12 cellular contexts compared by ENCODE assay signal in the genomic region with DNA sequence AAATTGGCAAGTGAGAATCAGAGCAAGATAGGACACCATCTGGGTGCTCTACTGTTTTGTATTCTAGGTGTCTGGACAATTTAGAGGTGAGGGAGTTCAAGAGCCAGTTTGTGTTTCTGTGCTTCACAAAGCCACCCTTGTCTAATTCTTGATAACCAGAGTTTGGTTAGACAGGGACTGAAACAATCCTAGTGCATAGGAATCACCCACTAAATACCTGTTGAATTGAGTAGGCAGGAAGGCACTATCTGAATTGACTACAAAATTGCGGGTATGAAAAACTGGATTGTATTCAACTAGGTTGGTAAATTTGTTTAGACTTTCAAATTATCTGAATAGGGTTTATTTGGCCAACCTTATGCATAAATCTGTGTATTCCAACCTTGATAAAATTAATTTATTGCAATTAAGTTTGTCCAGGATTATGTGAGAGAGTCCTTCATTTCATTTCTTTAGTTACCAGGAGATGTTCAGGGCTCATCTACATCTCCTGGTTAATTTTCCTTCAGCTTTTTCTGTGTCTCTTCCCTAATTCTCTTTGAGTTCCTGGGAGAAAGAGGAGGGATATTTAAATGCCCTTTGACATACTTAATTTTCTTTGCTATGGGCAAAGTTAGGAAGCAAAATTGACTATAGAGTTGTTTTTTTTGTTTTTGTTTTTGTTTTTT. TPM values are rescaled to one million over a fixed set of nuclear protein-coding genes. Genes with fewer than 3 reads are reported as not detected.
DNase-seq lines count a peak whose midpoint lies in the region; ATAC-seq and TF ChIP-seq lines count a peak whose summit lies in the region.
"Had no signal": no experiment of that assay in that cellular context is flagged by ENCODE, and none has a peak within 500 bp of the region (broad histone marks: within the 10 kb centered on the region; RNA-seq: fewer than 3 reads in every experiment).

No MANE protein-coding gene starts in this region.

- H4K91ac ChIP-seq in H9 (ENCODE audit: insufficient read length, low read depth, low read length) = no peak overlapping the region

- CTCF ChIA-PET in AG04449 (lab: Yijun Ruan, JAX) = interaction anchor here (1.3 to 3.8 kb wide), 4 partner anchors 12 to 180 kb away, joined by 3 to 46 read pairs (median 11); a partner anchor contains a TSS

- no peak overlapping the region for H3K4ac ChIP-seq in H9 (ENCODE audit: low read depth, low read length)

- H3K79me1 ChIP-seq in H9 (ENCODE audit: insufficient read depth, low read depth, low read length, poor library complexity, severe bottlenecking) = no peaks in the 10 kb centered on the region

- no peak overlapping the region for H3K14ac ChIP-seq in H9 (ENCODE audit: insufficient read depth, low read length)

- H4K8ac ChIP-seq in H9 (replicated peaks; ENCODE audit: insufficient read length, low read depth, low read length) = no peak overlapping the region

- H3K56ac ChIP-seq in H9 (ENCODE audit: insufficient read length, low read depth, low read length) = no peak overlapping the region

- TF ChIP-seq CTCF in AG04449 (IDR thresholded peaks at IDR 0.05; ENCODE audit: insufficient read depth, low read length, missing control alignments) = no peak
- no peak for TF ChIP-seq CTCF in H9 (conservative IDR thresholded peaks at IDR 0.05)

- DNase-seq in AG04449 (ENCODE audit: low read depth, low spot score) (no peak), H9 (no peak), SK-N-MC (ENCODE audit: low read depth, low spot score) (no peak), hypothalamus (lab: John Stamatoyannopoulos, UW) (no peak)
- DNase-seq in activated CD4-positive, alpha-beta T cell treated with anti-CD3 and anti-CD28 coated beads for 4 hours = no peak
- DNase-seq: left colon, NCI-H1105 had no signal

- H3K27ac ChIP-seq in H9 (ENCODE audit: insufficient read length, low read depth, low read length) = no peak overlapping the region
- no peak overlapping the region for H3K27ac ChIP-seq in SK-N-MC
- H3K27ac ChIP-seq: prostate gland had no signal

- peaks cover 14% of the 10 kb centered on the region; the same call in 1 of the 2 replicates for H3K79me2 ChIP-seq in H9 (ENCODE audit: insufficient read depth, low read length)

- H3K9ac ChIP-seq in H9 (ENCODE audit: extremely low read depth, insufficient read length, low read length) (peak overlapping the region; percentile 32), SK-N-MC (ENCODE audit: insufficient read length) (peak overlapping the region; percentile 84)

- H3K9me3 ChIP-seq in H9 (ENCODE audit: control insufficient read depth, low read depth, low read length) (no peaks in the 10 kb centered on the region), SK-N-MC (ENCODE audit: low read depth, low read length) (no peaks in the 10 kb centered on the region)
- H3K9me3 ChIP-seq: prostate gland had no signal

- no peaks in the 10 kb centered on the region; a peak in 1 of 5 replicates for H3K9me3 Mint-ChIP-seq in H9
- H3K9me3 Mint-ChIP-seq: CD14-positive monocyte had no signal

- H2BK12ac ChIP-seq in H9 (ENCODE audit: insufficient read length, low read depth, low read length) = no peak overlapping the region

- H3K4me3 ChIP-seq in AG04449 (ENCODE audit: low read depth, low read length) (peak overlapping the region; percentile 97), SK-N-MC (peak overlapping the region; percentile 79), iPS-11a (ENCODE audit: low read depth, low read length) (peak overlapping the region; percentile 94)
- H3K4me3 ChIP-seq: prostate gland had no signal

- peaks cover 39% of the 10 kb centered on the region for H3K36me3 ChIP-seq in SK-N-MC (ENCODE audit: insufficient read depth, low read length)
- H3K36me3 ChIP-seq: prostate gland had no signal

- no peaks in the 10 kb centered on the region for H3K27me3 Mint-ChIP-seq in H9 (ENCODE audit: low read depth)

- no peak overlapping the region for H2BK120ac ChIP-seq in H9 (ENCODE audit: low read depth, low read length, poor library complexity, severe bottlenecking)

- H2BK15ac ChIP-seq in H9 (ENCODE audit: low read depth, low read length) = no peak overlapping the region

- no peak for ATAC-seq in HG03097 (IDR thresholded peaks at IDR 0.05; ENCODE audit: low FRiP score, unreplicated experiment)
- no peak for ATAC-seq in GM21360 (IDR thresholded peaks at IDR 0.05; ENCODE audit: unreplicated experiment)
- ATAC-seq: left colon had no signal

- H3K4me1 Mint-ChIP-seq in H9 = peaks cover 2 to 3% of the 10 kb centered on the region in 2 experiments; a peak in 2 of 4 replicates

- no peak overlapping the region for H3K4me3 Mint-ChIP-seq in H9
- H3K4me3 Mint-ChIP-seq: CD14-positive monocyte had no signal

- H2BK5ac ChIP-seq in H9 (ENCODE audit: insufficient read length, low read length) = no peak overlapping the region

- no peak overlapping the region for H2AK5ac ChIP-seq in H9 (ENCODE audit: insufficient read length, low read length)

- H3K18ac ChIP-seq in H9 (ENCODE audit: insufficient read length, low read depth, low read length) = no peak overlapping the region

- no peak overlapping the region for H3T11ph ChIP-seq in H9 (ENCODE audit: low read length)

- H2AFZ ChIP-seq in H9 (ENCODE audit: low read length) = no peak overlapping the region

- POLR2A ChIA-PET in AG04449 (lab: Yijun Ruan, JAX) = no interaction called here

- no peaks in the 10 kb centered on the region for H3K4me1 ChIP-seq in H9 (ENCODE audit: insufficient read depth, low read length)
- H3K4me1 ChIP-seq: prostate gland had no signal

- no peaks in the 10 kb centered on the region for H4K20me1 ChIP-seq in H9 (ENCODE audit: control insufficient read depth, insufficient read depth, insufficient read length)

- peaks cover 9 to 38% (median 24%) of the 10 kb centered on the region in 3 experiments; a peak in 6 of 7 replicates for H3K36me3 Mint-ChIP-seq in H9 (ENCODE audit: insufficient read depth in 1 of 3, low read depth in 3 of 3)

- H3K27me3 ChIP-seq in H9 (ENCODE audit: insufficient read depth, low read length) = no peaks in the 10 kb centered on the region

- H3K23ac ChIP-seq in H9 (ENCODE audit: insufficient read length, low read depth, low read length) = no peak overlapping the region

- H4K5ac ChIP-seq in H9 (ENCODE audit: insufficient read length, low read depth, low read length) = no peak overlapping the region

- H3K27ac Mint-ChIP-seq in H9 = 0 out of 7 replicates have a peak overlapping the region, but pooled peaks of 1 of the 3 experiments have one; percentile 40

- H2BK20ac ChIP-seq in H9 (ENCODE audit: low read depth, low read length, poor library complexity, severe bottlenecking) = no peak overlapping the region

- WGBS in H9 (ENCODE audit: extremely low coverage, insufficient read length, low lambda C conversion rate) = no CpG with 5 or more reads among the region's 1 CpG

- peak overlapping the region; percentile 93 for H3K4me2 ChIP-seq in H9 (ENCODE audit: insufficient read depth, insufficient read length, low read length)

- peaks cover 8% of the 10 kb centered on the region for H3K23me2 ChIP-seq in H9 (ENCODE audit: insufficient read length, low read depth, low read length, poor library complexity, severe bottlenecking)

RNA-seq across cellular contexts. Expression of a gene that starts 1.7 kb away (rescaled TPM):
- 161 TPM in 2 replicates for total RNA-seq in H9 (2021)

RNA-seq across cellular contexts. Expression of a gene that starts 18.1 kb away (rescaled TPM):
- 105 and 109 TPM in 2 replicates for total RNA-seq in H9 (2021)
